8 cellular contexts compared by ENCODE assay signal in genomic region chr15:83207622-83208356, GRCh38. TPM values are rescaled to one million over a fixed set of nuclear protein-coding genes. Genes with fewer than 3 reads are reported as not detected.
DNase-seq lines count a peak whose midpoint lies in the region; TF ChIP-seq lines count a peak whose summit lies in the region.

Gene HDGFL3, minus strand, starts transcription at chr15:83207823. Its CDS starts 409 bp downstream, at chr15:83207414.

- H3K14ac ChIP-seq in H9 (ENCODE audit: insufficient read depth, low read length): peak within 1 kb of the TSS; percentile 94

- peak within 1 kb of the TSS; percentile 97 for H3K18ac ChIP-seq in H9 (ENCODE audit: insufficient read length, low read depth, low read length)

- no peaks in the 10 kb centered on the region for H4K20me1 ChIP-seq in H9 (ENCODE audit: control insufficient read depth, insufficient read depth, insufficient read length)

- no peak for TF ChIP-seq POLR2A in testis (IDR thresholded peaks at IDR 0.05)

- H3K27me3 ChIP-seq in H9 (ENCODE audit: insufficient read depth, low read length) (no peaks in the 10 kb centered on the region), muscle layer of colon (ENCODE audit: control insufficient read depth in 1 of 2, insufficient read depth in 2 of 2, low read length in 2 of 2) (no peaks in the 10 kb centered on the region), testis (no peaks in the 10 kb centered on the region)

- H3K9ac ChIP-seq in H9 (ENCODE audit: extremely low read depth, insufficient read length, low read length) (peak within 1 kb of the TSS; percentile 75), muscle layer of colon (ENCODE audit: low read length) (peak within 1 kb of the TSS; percentile 57)

- H2AFZ ChIP-seq in H9 (ENCODE audit: low read length): no peak within 1 kb of the TSS

- H2BK15ac ChIP-seq in H9 (ENCODE audit: low read depth, low read length): no peak within 1 kb of the TSS

- H3K9me3 ChIP-seq in H9 (ENCODE audit: control insufficient read depth, low read depth, low read length): no peaks in the 10 kb centered on the region
- no peaks in the 10 kb centered on the region for H3K9me3 ChIP-seq in muscle layer of colon (ENCODE audit: low read length)
- H3K9me3 ChIP-seq in testis: no peaks in the 10 kb centered on the region

- peak within 1 kb of the TSS; percentile 69 for H3K4me3 ChIP-seq in fibroblast of mammary gland (ENCODE audit: control insufficient read depth, low read depth, low read length)
- H3K4me3 ChIP-seq in muscle layer of colon (ENCODE audit: low read depth in 1 of 2, low read length in 2 of 2): peak within 1 kb of the TSS; percentile 72 to 73
- peak within 1 kb of the TSS; percentile 83 to 96 for H3K4me3 ChIP-seq in testis

- no peak within 1 kb of the TSS for H4K8ac ChIP-seq in H9 (replicated peaks; ENCODE audit: insufficient read length, low read depth, low read length)

- H3K4ac ChIP-seq in H9 (ENCODE audit: low read depth, low read length): no peak within 1 kb of the TSS

- H3K4me2 ChIP-seq in H9 (ENCODE audit: insufficient read depth, insufficient read length, low read length): peak within 1 kb of the TSS; percentile 90

- peak within 1 kb of the TSS; percentile 97 to 100 for H3K4me3 Mint-ChIP-seq in H9
- H3K4me3 Mint-ChIP-seq in activated T-helper 1 cell treated with anti-CD3 and anti-CD28 coated beads, Interleukin-12 subunit alpha, Interleukin-12 subunit beta, Interleukin-2, Interleukin-4 antibody, amounts not matched to agents 30 ng/mL and 10 ng/mL and 1 ng/mL, durations not matched to agents 14 hours and 24 hours and 36 hours: peak within 1 kb of the TSS; percentile 96

- H3K79me2 ChIP-seq in H9 (ENCODE audit: insufficient read depth, low read length): peaks cover 18% of the 10 kb centered on the region; the same call in 1 of the 2 replicates

- H3K36me3 Mint-ChIP-seq in H9 (ENCODE audit: insufficient read depth in 1 of 3, low read depth in 3 of 3): peaks cover 0 to 3% (median 0%) of the 10 kb centered on the region in 3 experiments; a peak in 3 of 7 replicates
- H3K36me3 Mint-ChIP-seq in activated T-helper 1 cell treated with anti-CD3 and anti-CD28 coated beads, Interleukin-12 subunit alpha, Interleukin-12 subunit beta, Interleukin-2, Interleukin-4 antibody, amounts not matched to agents 30 ng/mL and 10 ng/mL and 1 ng/mL, durations not matched to agents 14 hours and 24 hours and 36 hours (ENCODE audit: low read depth): peaks cover 6% of the 10 kb centered on the region

- H2AK5ac ChIP-seq in H9 (ENCODE audit: insufficient read length, low read length): no peak within 1 kb of the TSS

- peak within 1 kb of the TSS; percentile 57 for H4K91ac ChIP-seq in H9 (ENCODE audit: insufficient read length, low read depth, low read length)

- no peak within 1 kb of the TSS for H2BK120ac ChIP-seq in H9 (ENCODE audit: low read depth, low read length, poor library complexity, severe bottlenecking)

- H3K9me3 Mint-ChIP-seq in H9: peaks cover 3% of the 10 kb centered on the region in 2 experiments; a peak in 2 of 5 replicates
- no peaks in the 10 kb centered on the region for H3K9me3 Mint-ChIP-seq in activated T-helper 1 cell treated with anti-CD3 and anti-CD28 coated beads, Interleukin-12 subunit alpha, Interleukin-12 subunit beta, Interleukin-2, Interleukin-4 antibody, amounts not matched to agents 30 ng/mL and 10 ng/mL and 1 ng/mL, durations not matched to agents 14 hours and 24 hours and 36 hours

- TF ChIP-seq CTCF in H9 (conservative IDR thresholded peaks at IDR 0.05): no peak
- no peak for TF ChIP-seq CTCF in fibroblast of mammary gland (conservative IDR thresholded peaks at IDR 0.05; ENCODE audit: control insufficient read depth, insufficient read depth, low read depth, low read length)
- TF ChIP-seq CTCF in testis (IDR thresholded peaks at IDR 0.05): peak in 1 of 3 experiments; percentile 6

- peaks cover 2% of the 10 kb centered on the region; the same call in 1 of the 2 replicates for H3K4me1 ChIP-seq in H9 (ENCODE audit: insufficient read depth, low read length)
- H3K4me1 ChIP-seq in muscle layer of colon (ENCODE audit: insufficient read depth, low read length): peaks cover 26% of the 10 kb centered on the region
- peaks cover 12% of the 10 kb centered on the region for H3K4me1 ChIP-seq in testis

- peak within 1 kb of the TSS; percentile 63 for H2BK12ac ChIP-seq in H9 (ENCODE audit: insufficient read length, low read depth, low read length)

- H3K36me3 ChIP-seq in muscle layer of colon (ENCODE audit: insufficient read depth, low read length) (no peaks in the 10 kb centered on the region), testis (ENCODE audit: low read depth, missing control alignments) (no peaks in the 10 kb centered on the region)

- H3K27me3 Mint-ChIP-seq in H9 (ENCODE audit: low read depth): no peaks in the 10 kb centered on the region; the same call in 1 of the 2 replicates
- H3K27me3 Mint-ChIP-seq in activated T-helper 1 cell treated with anti-CD3 and anti-CD28 coated beads, Interleukin-12 subunit alpha, Interleukin-12 subunit beta, Interleukin-2, Interleukin-4 antibody, amounts not matched to agents 30 ng/mL and 10 ng/mL and 1 ng/mL, durations not matched to agents 14 hours and 24 hours and 36 hours (ENCODE audit: insufficient read depth): peaks cover 11% of the 10 kb centered on the region

- no peaks in the 10 kb centered on the region for H3K79me1 ChIP-seq in H9 (ENCODE audit: insufficient read depth, low read depth, low read length, poor library complexity, severe bottlenecking)

- intact Hi-C loops in activated T-helper 1 cell treated with anti-CD3 and anti-CD28 coated beads, Interleukin-12 subunit alpha, Interleukin-12 subunit beta, Interleukin-2, Interleukin-4 antibody, amounts not matched to agents 30 ng/mL and 10 ng/mL and 1 ng/mL, durations not matched to agents 14 hours and 24 hours and 36 hours (cut with micrococcal nuclease): loop anchor here (1.0 to 10.0 kb wide), 7 partner anchors 8 to 1777 kb away; partner anchors contain the start of genes BTBD1, C15orf40 and PDE8A
- intact Hi-C loops in testis (cut with DNase I; ENCODE audit: low total_unique reads): no loop called here

- no peak within 1 kb of the TSS for H4K5ac ChIP-seq in H9 (ENCODE audit: insufficient read length, low read depth, low read length)

- H2BK20ac ChIP-seq in H9 (ENCODE audit: low read depth, low read length, poor library complexity, severe bottlenecking): no peak within 1 kb of the TSS

- no peak within 1 kb of the TSS for H3T11ph ChIP-seq in H9 (ENCODE audit: low read length)

- H3K27ac ChIP-seq in H9 (ENCODE audit: insufficient read length, low read depth, low read length) (no peak within 1 kb of the TSS), muscle layer of colon (ENCODE audit: low read depth, low read length) (peak within 1 kb of the TSS; percentile 80), testis (peak within 1 kb of the TSS; percentile 96 to 97)

- no peak within 1 kb of the TSS for H3K23ac ChIP-seq in H9 (ENCODE audit: insufficient read length, low read depth, low read length)

- H3K27ac Mint-ChIP-seq in H9: peak within 1 kb of the TSS; percentile 89 to 99 (median 99)
- no peak within 1 kb of the TSS for H3K27ac Mint-ChIP-seq in activated T-helper 1 cell treated with anti-CD3 and anti-CD28 coated beads, Interleukin-12 subunit alpha, Interleukin-12 subunit beta, Interleukin-2, Interleukin-4 antibody, amounts not matched to agents 30 ng/mL and 10 ng/mL and 1 ng/mL, durations not matched to agents 14 hours and 24 hours and 36 hours

- no CpG with 5 or more reads among the region's 99 CpGs for WGBS in H9 (ENCODE audit: extremely low coverage, insufficient read length, low lambda C conversion rate)
- WGBS in testis, 2 donors: 0 to 1% methylated on average over 29 to 37 of the region's 99 CpGs

- DNase-seq in EL (peak; percentile 66), H9 (peak; percentile 77), NCI-H345 treated with DMSO at 0.1 percent for 48 hours (lab: John Stamatoyannopoulos, UW; ENCODE audit: unreplicated experiment) (peak; percentile 9), fibroblast of mammary gland (ENCODE audit: low read depth) (peak; percentile 38), testis (peak; percentile 79), NCI-H128 (lab: John Stamatoyannopoulos, UW; ENCODE audit: unreplicated experiment) (no peak)
- DNase-seq in activated T-helper 1 cell treated with anti-CD3 and anti-CD28 coated beads, Interleukin-12 subunit alpha, Interleukin-12 subunit beta, Interleukin-2, Interleukin-4 antibody, amounts not matched to agents 30 ng/mL and 10 ng/mL and 1 ng/mL, durations not matched to agents 14 hours and 24 hours and 36 hours (ENCODE audit: low spot score): peak; percentile 38

- H3K23me2 ChIP-seq in H9 (ENCODE audit: insufficient read length, low read depth, low read length, poor library complexity, severe bottlenecking): peaks cover 4% of the 10 kb centered on the region

- peaks cover 30 to 33% of the 10 kb centered on the region in 2 experiments for H3K4me1 Mint-ChIP-seq in H9
- peaks cover 27% of the 10 kb centered on the region for H3K4me1 Mint-ChIP-seq in activated T-helper 1 cell treated with anti-CD3 and anti-CD28 coated beads, Interleukin-12 subunit alpha, Interleukin-12 subunit beta, Interleukin-2, Interleukin-4 antibody, amounts not matched to agents 30 ng/mL and 10 ng/mL and 1 ng/mL, durations not matched to agents 14 hours and 24 hours and 36 hours (ENCODE audit: low read depth)

- H3K56ac ChIP-seq in H9 (ENCODE audit: insufficient read length, low read depth, low read length): no peak within 1 kb of the TSS

- H2BK5ac ChIP-seq in H9 (ENCODE audit: insufficient read length, low read length): no peak within 1 kb of the TSS

RNA-seq across cellular contexts. Expression of gene HDGFL3, which starts in this region (rescaled TPM):
- total RNA-seq in H9 (2021) (120 and 122 TPM in 2 replicates), testis (10 to 100 TPM; 87.1 to 94.6 TPM)
- 54.7 and 57.5 TPM in 2 replicates for total RNA-seq in activated T-helper 1 cell treated with anti-CD3 and anti-CD28 coated beads, Interleukin-12 subunit alpha, Interleukin-12 subunit beta, Interleukin-2, Interleukin-4 antibody, amounts not matched to agents 30 ng/mL and 10 ng/mL and 1 ng/mL, durations not matched to agents 14 hours and 24 hours and 36 hours
- 130 TPM for polyA plus RNA-seq in testis (ENCODE audit: insufficient read depth, low read depth, low replicate concordance)
